10 cellular contexts compared by ENCODE assay signal in the genomic region with DNA sequence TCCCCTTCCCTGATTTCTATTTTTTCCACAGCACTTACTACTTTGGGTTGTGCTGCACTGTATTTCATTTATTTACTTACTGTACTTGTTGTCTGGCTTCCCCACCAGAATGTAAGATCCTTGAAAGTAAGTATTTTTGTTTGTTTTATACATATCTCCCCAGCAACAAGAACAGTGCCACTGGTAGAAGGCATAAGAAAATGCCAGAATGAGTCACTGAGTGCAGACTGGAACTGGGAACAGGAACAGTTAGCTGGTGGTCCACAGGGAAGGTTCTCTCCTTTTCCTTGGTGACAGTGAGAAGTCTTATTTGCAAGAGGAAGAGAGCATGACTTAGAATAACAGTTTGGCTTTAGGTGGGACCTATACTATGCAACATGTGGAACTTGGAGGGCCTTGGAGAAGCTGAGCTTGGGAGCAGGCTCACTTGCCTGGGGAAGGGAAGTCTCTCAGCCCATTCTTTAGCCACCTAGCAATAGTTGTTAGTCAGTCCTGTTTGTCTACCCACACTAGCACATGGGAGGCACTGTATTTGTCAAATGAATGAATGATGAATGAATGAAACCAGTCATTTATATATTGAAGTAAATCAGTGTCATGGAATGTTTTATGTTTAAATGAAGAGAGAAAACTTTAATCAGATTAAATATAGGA.
DNase-seq lines count a peak whose midpoint lies in the region; ATAC-seq and TF ChIP-seq lines count a peak whose summit lies in the region.
"Had no signal": no experiment of that assay in that cellular context is flagged by ENCODE, and none has a peak within 500 bp of the region (broad histone marks: within the 10 kb centered on the region; RNA-seq: fewer than 3 reads in every experiment).

No MANE protein-coding gene starts in this region.

- H2BK120ac ChIP-seq in neuronal stem cell (ENCODE audit: low read depth, low read length): no peak overlapping the region

- POLR2A ChIA-PET in RWPE1 (lab: Yijun Ruan, JAX; ENCODE audit: low non-redundant PET): no interaction called here

- H3F3A ChIP-seq in GM23248 (ENCODE audit: insufficient read depth): peaks cover 36% of the 10 kb centered on the region

- H3K4me3 ChIP-seq in GM23248 (no peak overlapping the region), left lung (no peak overlapping the region), neuronal stem cell (ENCODE audit: low read length in 2 of 2) (no peak overlapping the region)

- H3K9me2 ChIP-seq in GM23248 (ENCODE audit: insufficient read depth): no peaks in the 10 kb centered on the region

- H3K36me3 ChIP-seq in GM23248 (ENCODE audit: low read depth): no peaks in the 10 kb centered on the region
- no peaks in the 10 kb centered on the region for H3K36me3 ChIP-seq in left lung
- H3K36me3 ChIP-seq in neuronal stem cell (replicated peaks in 1 of 2; ENCODE audit: control insufficient read depth in 2 of 2, insufficient read depth in 2 of 2, low read length in 2 of 2): no peaks in the 10 kb centered on the region

- H3K79me2 ChIP-seq in GM23248 (ENCODE audit: insufficient read depth): 0 out of 2 replicates have a peak, but pooled peaks cover 12% of the 10 kb centered on the region

- H3K4me2 ChIP-seq in GM23248 (ENCODE audit: unreplicated experiment) (no peak overlapping the region), neuronal stem cell (ENCODE audit: insufficient read depth, low read length, poor library complexity, severe bottlenecking) (no peak overlapping the region)

- H3K4me1 ChIP-seq in GM23248 (ENCODE audit: insufficient read depth) (peaks cover 34% of the 10 kb centered on the region), left lung (no peaks in the 10 kb centered on the region), neuronal stem cell (ENCODE audit: control insufficient read depth in 2 of 2, insufficient read depth in 1 of 2, low read depth in 1 of 2, low read length in 2 of 2) (no peaks in the 10 kb centered on the region)

- H3K4ac ChIP-seq in neuronal stem cell (ENCODE audit: low read length): no peak overlapping the region

- TF ChIP-seq CTCF in RWPE1 (conservative IDR thresholded peaks at IDR 0.05; ENCODE audit: low read depth): no peak
- no peak for TF ChIP-seq CTCF in left lung (IDR thresholded peaks at IDR 0.05)

- in situ Hi-C loops in GM23248 (cut with MboI): no loop called here

- no peak overlapping the region for H3K14ac ChIP-seq in neuronal stem cell (ENCODE audit: low read length)

- DNase-seq in GM23248 (peak; percentile 80), RWPE1 (ENCODE audit: low spot score) (peak; percentile 5), left lung (no peak), SKM-1 (lab: John Stamatoyannopoulos, UW; ENCODE audit: unreplicated experiment) (no peak), SKM-1 treated with dmso at 0.1 percent for 144 hours (lab: John Stamatoyannopoulos, UW; ENCODE audit: unreplicated experiment) (no peak), neuronal stem cell (ENCODE audit: low spot score) (no peak)
- DNase-seq in NK-92 treated with Interleukin-12 subunit alpha and Interleukin-12 subunit beta, amount 100 ng/mL, for 24 hours (lab: John Stamatoyannopoulos, UW): no peak
- DNase-seq: midbrain, MM.1S had no signal

- H3K9ac ChIP-seq in GM23248: no peak overlapping the region
- H3K9ac ChIP-seq in neuronal stem cell (ENCODE audit: low read depth, low read length, poor library complexity): no peak overlapping the region

- H4K91ac ChIP-seq in neuronal stem cell (ENCODE audit: low read depth, low read length, poor library complexity): no peak overlapping the region

- no peaks in the 10 kb centered on the region for H3K79me1 ChIP-seq in neuronal stem cell (ENCODE audit: low read depth, low read length)

- intact Hi-C loops in left lung (cut with DNase I): no loop called here

- no peaks in the 10 kb centered on the region for H3K27me3 ChIP-seq in GM23248 (replicated peaks; ENCODE audit: insufficient read depth)
- H3K27me3 ChIP-seq in left lung: no peaks in the 10 kb centered on the region
- no peaks in the 10 kb centered on the region for H3K27me3 ChIP-seq in neuronal stem cell (ENCODE audit: control insufficient read depth in 3 of 3, insufficient read depth in 3 of 3, low read depth in 1 of 3, low read length in 3 of 3)

- no peaks in the 10 kb centered on the region for H3K9me3 ChIP-seq in GM23248 (ENCODE audit: low read depth)
- H3K9me3 ChIP-seq in left lung: no peaks in the 10 kb centered on the region
- H3K9me3 ChIP-seq in neuronal stem cell (replicated peaks in 1 of 2; ENCODE audit: control insufficient read depth in 2 of 2, insufficient read depth in 1 of 2, low read depth in 1 of 2, low read length in 2 of 2): no peaks in the 10 kb centered on the region

- H4K20me1 ChIP-seq in GM23248 (ENCODE audit: insufficient read depth): no peaks in the 10 kb centered on the region

- no peak overlapping the region for H4K8ac ChIP-seq in neuronal stem cell (ENCODE audit: low read depth, low read length)

- no peak overlapping the region for H2AFZ ChIP-seq in GM23248
- H2AFZ ChIP-seq in neuronal stem cell (ENCODE audit: low read length): no peak overlapping the region

- no peak overlapping the region for H2AK5ac ChIP-seq in neuronal stem cell (ENCODE audit: low read depth, low read length)

- H3K23ac ChIP-seq in neuronal stem cell (ENCODE audit: low read depth, low read length, poor library complexity): no peak overlapping the region

- CTCF ChIA-PET in RWPE1 (lab: Yijun Ruan, JAX): interaction anchor here (0.5 to 0.6 kb wide), 2 partner anchors 74 to 75 kb away, joined by 3 to 5 read pairs; no protein-coding TSS in a partner anchor

- no peak overlapping the region for H3K18ac ChIP-seq in neuronal stem cell (ENCODE audit: low read length)

- no peak overlapping the region for H2BK5ac ChIP-seq in neuronal stem cell (ENCODE audit: low read length)

- H3K27ac ChIP-seq in GM23248: peak overlapping the region; percentile 43
- no peak overlapping the region for H3K27ac ChIP-seq in RWPE1
- no peak overlapping the region for H3K27ac ChIP-seq in left lung
- no peak overlapping the region for H3K27ac ChIP-seq in neuronal stem cell (replicated peaks; ENCODE audit: low read length)

- peak; percentile 20 for ATAC-seq in GM18499 (IDR thresholded peaks at IDR 0.05; ENCODE audit: insufficient read depth, unreplicated experiment)
- peak; percentile 43 for ATAC-seq in left lung

- no peak overlapping the region for H2BK15ac ChIP-seq in neuronal stem cell (ENCODE audit: low read length)

- no peak overlapping the region for H2BK12ac ChIP-seq in neuronal stem cell (ENCODE audit: low read length)

Comparison
In these comparisons a context has a peak if more than half of its experiments do, and no peak if none do; other contexts are left out.
1. DNase-seq: peak in GM23248 (single experiment) and RWPE1 (single experiment); none in left lung (0 of 2), NK-92 treated with Interleukin-12 subunit alpha and Interleukin-12 subunit beta, amount 100 ng/mL, for 24 hours (single experiment), SKM-1 (single experiment), SKM-1 treated with dmso at 0.1 percent for 144 hours (single experiment) and neuronal stem cell (single experiment).